ENCODE assay signal across 8 cellular contexts in genomic region chr7:70681847-70682350, GRCh38.
DNase-seq lines count a peak whose midpoint lies in the region; ATAC-seq, FAIRE-seq and TF ChIP-seq lines count a peak whose summit lies in the region.

No MANE protein-coding gene starts in this region.

- no peak overlapping the region for H3K56ac ChIP-seq in H1 (replicated peaks; ENCODE audit: insufficient read length, low read depth, low read length)

- H2AFZ ChIP-seq in H1 (ENCODE audit: low read length) = no peak overlapping the region

- H3K23me2 ChIP-seq in H1 (ENCODE audit: low read depth, low read length) = peaks cover 5% of the 10 kb centered on the region; the same call in 1 of the 2 replicates

- H3K14ac ChIP-seq in H1 (ENCODE audit: insufficient read length) = no peak overlapping the region

- H3K27me3 ChIP-seq in GM06990 (replicated peaks; ENCODE audit: control insufficient read depth, insufficient read depth, low read length) (no peaks in the 10 kb centered on the region), H1 (replicated peaks in 1 of 4; ENCODE audit: control insufficient read depth in 3 of 4, extremely low read depth in 1 of 4, insufficient read depth in 3 of 4, low read length in 3 of 4) (peaks cover 8 to 54% (median 38%) of the 10 kb centered on the region in 4 experiments)

- H2AK5ac ChIP-seq in H1 (ENCODE audit: low read depth, low read length) = no peak overlapping the region

- TF ChIP-seq EP300 in H1 (IDR thresholded peaks at IDR 0.05; ENCODE audit: borderline replicate concordance in 1 of 2, low read depth in 2 of 2, low read length in 2 of 2) = no peak

- no peak for TF ChIP-seq RAD21 in H1 (IDR thresholded peaks at IDR 0.05 in 1 of 2, conservative IDR thresholded peaks at IDR 0.05 in 1 of 2; ENCODE audit: low read depth in 2 of 2, low read length in 2 of 2)

- H3K4me2 ChIP-seq in H1 (ENCODE audit: insufficient read depth in 1 of 2, low read depth in 2 of 2, low read length in 2 of 2) = peak overlapping the region; percentile 41 to 61

- H3K23ac ChIP-seq in H1 (ENCODE audit: insufficient read length) = no peak overlapping the region

- H3K4me1 ChIP-seq in H1 (replicated peaks in 1 of 4; ENCODE audit: control insufficient read depth in 3 of 4, insufficient read depth in 4 of 4, low read length in 3 of 4) = peaks cover 1 to 12% (median 6%) of the 10 kb centered on the region in 4 experiments; a peak in 5 of 7 replicates

- no peak for TF ChIP-seq POLR2A in H1 (IDR thresholded peaks at IDR 0.05; ENCODE audit: control extremely low read depth in 1 of 2, low read depth in 2 of 2, low read length in 2 of 2)

- no peak overlapping the region for H2BK120ac ChIP-seq in H1 (replicated peaks; ENCODE audit: low read depth, low read length)

- H3K79me2 ChIP-seq in H1 (ENCODE audit: control insufficient read depth in 1 of 2, insufficient read depth in 2 of 2, low read length in 2 of 2) = no peaks in the 10 kb centered on the region

- no peak overlapping the region for H3K9ac ChIP-seq in H1 (replicated peaks in 1 of 4; ENCODE audit: extremely low read depth in 1 of 4, low read depth in 3 of 4, low read length in 3 of 4)

- H3K4me3 ChIP-seq in GM06990 (replicated peaks; ENCODE audit: low read depth, low read length) = peak overlapping the region; percentile 28
- H3K4me3 ChIP-seq in H1 (ENCODE audit: extremely low read depth in 1 of 4, insufficient read depth in 2 of 4, low read depth in 3 of 4, low read length in 4 of 4) = 0 out of 8 replicates have a peak overlapping the region, but pooled peaks of 3 of the 4 experiments have one; percentile 3 to 41 (median 3)

- no peak for FAIRE-seq in H1 (lab: Jason Lieb, UNC)

- H3K9me3 ChIP-seq in H1 (ENCODE audit: insufficient read depth in 2 of 2, low read depth in 1 of 2, low read length in 1 of 2) = no peaks in the 10 kb centered on the region

- POLR2A ChIA-PET in H1 (lab: Charles Lee; ENCODE audit: partially characterized antibody) = interaction anchor here (1.3 to 3.2 kb wide), 2 partner anchors 11 to 24 kb away, joined by 4 to 14 read pairs; no protein-coding TSS in a partner anchor
- POLR2A ChIA-PET in RWPE1 (lab: Yijun Ruan, JAX; ENCODE audit: low non-redundant PET) = no interaction called here

- H3K79me1 ChIP-seq in H1 (ENCODE audit: low read depth, low read length) = no peaks in the 10 kb centered on the region; the same call in 1 of the 2 replicates

- H3K36me3 ChIP-seq in GM06990 (ENCODE audit: control insufficient read depth, insufficient read depth, low read length) (no peaks in the 10 kb centered on the region), H1 (ENCODE audit: control insufficient read depth in 2 of 4, insufficient read depth in 4 of 4, low read length in 3 of 4) (no peaks in the 10 kb centered on the region)

- H2BK20ac ChIP-seq in H1 (ENCODE audit: low read length) = no peak overlapping the region

- 37% methylated on average over 8 of the region's 8 CpGs; no CpG with 5 or more reads in 1 of the 2 experiments for WGBS in H1 (ENCODE audit: extremely low coverage in 1 of 2, insufficient coverage in 1 of 2, insufficient read length in 1 of 2, insufficient replicate concordance in 2 of 2, low coverage in 1 of 2, low lambda C conversion rate in 2 of 2, missing lambda C conversion rate in 1 of 2), 2 experiments

- no peak overlapping the region for H2BK15ac ChIP-seq in H1 (ENCODE audit: low read length)

- ATAC-seq in GM19455 (IDR thresholded peaks at IDR 0.05; ENCODE audit: unreplicated experiment) (peak; percentile 82), HG03457 (IDR thresholded peaks at IDR 0.05; ENCODE audit: unreplicated experiment) (peak; percentile 54)

- H3K27ac ChIP-seq in H1 (ENCODE audit: low read depth, low read length) = no peak overlapping the region
- H3K27ac ChIP-seq in RWPE1 = no peak overlapping the region
- H3K27ac ChIP-seq in substantia nigra (ENCODE audit: low read depth, low read length, poor library complexity, severe bottlenecking) = no peak overlapping the region

- no peak overlapping the region for H3K4ac ChIP-seq in H1 (replicated peaks; ENCODE audit: insufficient read length, low read depth, low read length)

- CTCF ChIA-PET in H1 (lab: Charles Lee; ENCODE audit: partially characterized antibody) = interaction anchor here (1.0 kb wide), 1 partner anchor 65 kb away, joined by 3 read pairs; no protein-coding TSS in a partner anchor
- CTCF ChIA-PET in RWPE1 (lab: Yijun Ruan, JAX) = interaction anchor here (0.5 to 0.7 kb wide), 3 partner anchors 14 to 375 kb away, joined by 3 to 4 read pairs (median 3); no protein-coding TSS in a partner anchor

- no peak overlapping the region for H3K18ac ChIP-seq in H1 (ENCODE audit: extremely low read depth, low read length)

- no peak for DNase-seq in GM06990 (ENCODE audit: extremely low read depth, insufficient read length)
- DNase-seq in H1 (ENCODE audit: low read depth in 1 of 2, low spot score in 2 of 2) = no peak
- DNase-seq in cerebellar nuclear complex (lab: John Stamatoyannopoulos, UW) = no peak
- no peak for DNase-seq in AG20443 (ENCODE audit: low spot score)
- no peak for DNase-seq in RWPE1 (ENCODE audit: low spot score)
- DNase-seq in substantia nigra (lab: John Stamatoyannopoulos, UW) = no peak

- H2BK12ac ChIP-seq in H1 (ENCODE audit: low read depth, low read length) = no peak overlapping the region

- peaks cover 0 to 4% of the 10 kb centered on the region in 2 experiments for H4K20me1 ChIP-seq in H1 (replicated peaks in 1 of 2; ENCODE audit: control insufficient read depth in 1 of 2, insufficient read depth in 2 of 2, low read length in 2 of 2)

- H4K8ac ChIP-seq in H1 (ENCODE audit: extremely low read depth, insufficient read depth, low read length) = no peak overlapping the region

- H2BK5ac ChIP-seq in H1 (ENCODE audit: low read depth, low read length) = no peak overlapping the region

- H4K91ac ChIP-seq in H1 (replicated peaks; ENCODE audit: insufficient read length, low read length) = no peak overlapping the region

- TF ChIP-seq CTCF in GM06990 (IDR thresholded peaks at IDR 0.05; ENCODE audit: insufficient read depth, low read length, poor library complexity, severe bottlenecking) (no peak), H1 (IDR thresholded peaks at IDR 0.05; ENCODE audit: control extremely low read depth in 1 of 3, insufficient read depth in 1 of 3, low read depth in 1 of 3, low read length in 3 of 3) (no peak), RWPE1 (conservative IDR thresholded peaks at IDR 0.05; ENCODE audit: low read depth) (no peak)

- H4K5ac ChIP-seq in H1 (ENCODE audit: insufficient read length, low read depth, low read length) = no peak overlapping the region

TF ChIP-seq in H1, 55 proteins besides CTCF, POLR2A, EP300 and RAD21:
- TF ChIP-seq CEBPB (IDR thresholded peaks at IDR 0.05; ENCODE audit: low read depth, low read length) = no peak
- TF ChIP-seq KDM5A (IDR thresholded peaks at IDR 0.05; ENCODE audit: low read length) = no peak
- no peak for TF ChIP-seq RFX5 (IDR thresholded peaks at IDR 0.05; ENCODE audit: borderline replicate concordance, low read depth, low read length)
- TF ChIP-seq JUN (IDR thresholded peaks at IDR 0.05; ENCODE audit: low read depth, low read length) = no peak
- TF ChIP-seq EGR1 (IDR thresholded peaks at IDR 0.05; ENCODE audit: borderline replicate concordance, low read depth, low read length) = no peak
- TF ChIP-seq CHD2 (IDR thresholded peaks at IDR 0.05; ENCODE audit: low read length) = no peak
- TF ChIP-seq CTBP2 (IDR thresholded peaks at IDR 0.05; ENCODE audit: borderline replicate concordance, insufficient read depth, insufficient read length, low read length) = no peak
- TF ChIP-seq MAX (IDR thresholded peaks at IDR 0.05) = no peak
- TF ChIP-seq ASH2L (IDR thresholded peaks at IDR 0.05; ENCODE audit: low read length) = no peak
- no peak for TF ChIP-seq POLR2AphosphoS5 (IDR thresholded peaks at IDR 0.05; ENCODE audit: low read depth, low read length)
- no peak for TF ChIP-seq CHD1 (IDR thresholded peaks at IDR 0.05; ENCODE audit: low read depth, low read length)
- no peak for TF ChIP-seq GABPA (IDR thresholded peaks at IDR 0.05; ENCODE audit: borderline replicate concordance, insufficient read depth, low read length)
- TF ChIP-seq ZNF274 (IDR thresholded peaks at IDR 0.05; ENCODE audit: borderline replicate concordance, extremely low read depth, low read length) = no peak
- no peak for TF ChIP-seq KDM1A (IDR thresholded peaks at IDR 0.05; ENCODE audit: borderline replicate concordance, low read length)
- TF ChIP-seq BRCA1 (IDR thresholded peaks at IDR 0.05; ENCODE audit: low read depth, low read length) = no peak
